1 cellular context compared by ENCODE assay signal in genomic region chr17:35807371-35808144, GRCh38.
TF ChIP-seq lines count a peak whose summit lies in the region.

No MANE protein-coding gene starts in this region.

TF ChIP-seq in HepG2, 621 proteins besides CTCF, POLR2A, EP300 and RAD21:
- no peak for TF ChIP-seq ZMAT3 (CRISPR knock-in tag; conservative IDR thresholded peaks at IDR 0.05)
- TF ChIP-seq MAF1 (CRISPR knock-in tag; IDR thresholded peaks at IDR 0.05; ENCODE audit: borderline replicate concordance) = no peak
- TF ChIP-seq ZNF557 (CRISPR knock-in tag; IDR thresholded peaks at IDR 0.05) = no peak
- TF ChIP-seq SCMH1 (CRISPR knock-in tag; IDR thresholded peaks at IDR 0.05; ENCODE audit: borderline replicate concordance) = no peak
- TF ChIP-seq KLF11 (CRISPR knock-in tag; IDR thresholded peaks at IDR 0.05) = no peak
- TF ChIP-seq CHCHD3 (CRISPR knock-in tag; IDR thresholded peaks at IDR 0.05) = no peak
- no peak for TF ChIP-seq RARA (CRISPR knock-in tag; IDR thresholded peaks at IDR 0.05)
